ENCODE assay signal across 8 cellular contexts in the genomic region with DNA sequence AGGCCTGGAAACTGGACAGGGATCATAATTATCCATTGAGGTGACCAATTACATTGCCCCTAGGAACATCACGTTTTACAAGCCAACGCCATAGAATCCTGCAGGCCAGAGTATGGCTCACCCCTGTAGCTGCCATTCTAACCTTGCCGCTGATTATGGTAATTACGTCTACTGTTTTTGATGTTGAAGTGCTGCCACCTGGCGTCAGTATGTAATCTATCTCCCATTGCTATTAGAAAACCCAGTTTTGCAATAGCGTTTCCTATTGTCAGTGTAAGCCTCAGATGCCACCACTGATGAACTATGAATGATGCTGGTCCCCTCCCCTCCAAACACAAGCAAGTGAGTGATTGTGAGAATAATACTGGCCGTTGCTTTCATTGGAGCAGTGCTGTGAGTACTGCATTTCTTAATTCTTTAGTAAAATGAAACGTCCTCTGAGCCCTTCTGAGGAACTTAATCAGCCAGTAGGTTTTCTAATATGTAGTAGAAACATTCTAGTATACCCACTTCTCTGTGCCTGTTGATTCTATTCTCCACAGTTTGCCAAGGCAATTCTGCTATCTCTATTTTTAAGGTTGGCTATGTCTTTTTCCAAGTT.
A peak's percentile ranks its signal among the peaks of the same experiment; 100 is the strongest.
DNase-seq lines count a peak whose midpoint lies in the region; ATAC-seq and TF ChIP-seq lines count a peak whose summit lies in the region.

No MANE protein-coding gene starts in this region.

- no peak overlapping the region for H3K27ac ChIP-seq in CD4-positive, alpha-beta memory T cell (ENCODE audit: low read depth, low read length)
- H3K27ac ChIP-seq in VCaP (no peak overlapping the region), esophagus squamous epithelium (no peak overlapping the region), aorta (ENCODE audit: low read depth in 1 of 2, low read length in 2 of 2) (no peak overlapping the region)

- no peaks in the 10 kb centered on the region for H3K4me1 ChIP-seq in CD4-positive, alpha-beta memory T cell (ENCODE audit: insufficient read depth, low read length)
- H3K4me1 ChIP-seq in esophagus squamous epithelium (no peaks in the 10 kb centered on the region), aorta (ENCODE audit: control insufficient read depth in 1 of 2, insufficient read depth in 2 of 2, low read length in 2 of 2) (peaks cover 0 to 1% of the 10 kb centered on the region in 2 donors)

- H3K9me3 ChIP-seq in CD4-positive, alpha-beta memory T cell (ENCODE audit: control insufficient read depth in 1 of 2, low read length in 2 of 2): no peaks in the 10 kb centered on the region
- no peaks in the 10 kb centered on the region for H3K9me3 ChIP-seq in esophagus squamous epithelium
- H3K9me3 ChIP-seq in aorta (ENCODE audit: control insufficient read depth, low read length): no peaks in the 10 kb centered on the region

- DNase-seq in CD4-positive, alpha-beta memory T cell: peak in 4 of 5 donors; percentile 29 to 36 (median 34)
- DNase-seq in NCI-H2081 (lab: John Stamatoyannopoulos, UW): peak; percentile 46 to 73
- DNase-seq in esophagus squamous epithelium (lab: John Stamatoyannopoulos, UW): no peak
- DNase-seq in aorta: peak in 1 of 2 donors; percentile 46

- H3K27me3 ChIP-seq in CD4-positive, alpha-beta memory T cell (ENCODE audit: insufficient read depth, low read length): peaks cover 5% of the 10 kb centered on the region
- peaks cover 0 to 8% (median 0%) of the 10 kb centered on the region in 4 donors for H3K27me3 ChIP-seq in esophagus squamous epithelium
- H3K27me3 ChIP-seq in aorta (ENCODE audit: control insufficient read depth in 1 of 2, insufficient read depth in 2 of 2, low read length in 1 of 2): no peaks in the 10 kb centered on the region

- WGBS in esophagus squamous epithelium, 2 donors: 15 to 17% methylated on average over 8 of the region's 8 CpGs
- WGBS in aorta, 2 donors: 10 to 11% methylated on average over 8 of the region's 8 CpGs

- intact Hi-C loops in CD4-positive, alpha-beta memory T cell (cut with micrococcal nuclease): loop anchor here (1.0 kb wide), 1 partner anchor 362 kb away; no protein-coding TSS in a partner anchor
- intact Hi-C loops in esophagus squamous epithelium (cut with DNase I): loop anchor here (10.0 kb wide), 1 partner anchor 681 kb away; no protein-coding TSS in a partner anchor
- intact Hi-C loops in aorta (cut with DNase I): loop anchor here (10.0 kb wide), 1 partner anchor 681 kb away; no protein-coding TSS in a partner anchor

- H3K27ac Mint-ChIP-seq in CD4-positive, alpha-beta memory T cell: no peak overlapping the region
- H3K27ac Mint-ChIP-seq in nephron: no peak overlapping the region

- no peak for TF ChIP-seq POLR2A in esophagus squamous epithelium (IDR thresholded peaks at IDR 0.05)

- CTCF ChIA-PET in CD4-positive, alpha-beta memory T cell (lab: Charles Lee; ENCODE audit: partially characterized antibody): interaction anchor here (0.8 to 2.1 kb wide), 8 partner anchors 8 to 847 kb away, joined by 3 to 11 read pairs (median 4); no protein-coding TSS in a partner anchor

- H3K36me3 ChIP-seq in CD4-positive, alpha-beta memory T cell (ENCODE audit: insufficient read depth, low read length): no peaks in the 10 kb centered on the region
- H3K36me3 ChIP-seq in esophagus squamous epithelium (no peaks in the 10 kb centered on the region), aorta (ENCODE audit: control insufficient read depth in 1 of 2, insufficient read depth in 2 of 2, low read length in 1 of 2) (no peaks in the 10 kb centered on the region)

- H3K27me3 Mint-ChIP-seq in CD4-positive, alpha-beta memory T cell: peaks cover 8 to 15% of the 10 kb centered on the region in 2 donors
- no peaks in the 10 kb centered on the region for H3K27me3 Mint-ChIP-seq in nephron (ENCODE audit: low read depth)

- no peak overlapping the region for H3K4me3 ChIP-seq in CD4-positive, alpha-beta memory T cell (ENCODE audit: low read length in 2 of 2)
- H3K4me3 ChIP-seq in esophagus squamous epithelium (no peak overlapping the region), aorta (ENCODE audit: low read length in 2 of 2) (no peak overlapping the region)

- peaks cover 0 to 4% (median 3%) of the 10 kb centered on the region in 4 donors for H3K4me1 Mint-ChIP-seq in CD4-positive, alpha-beta memory T cell
- no peaks in the 10 kb centered on the region for H3K4me1 Mint-ChIP-seq in nephron

- ATAC-seq in GM18870 (IDR thresholded peaks at IDR 0.05; ENCODE audit: unreplicated experiment): peak; percentile 89
- peak; percentile 79 for ATAC-seq in HG03045 (IDR thresholded peaks at IDR 0.05; ENCODE audit: unreplicated experiment)
- peak; percentile 43 for ATAC-seq in aorta (ENCODE audit: low FRiP score)

- peak; percentile 76 for TF ChIP-seq CTCF in VCaP (conservative IDR thresholded peaks at IDR 0.05)
- peak; percentile 30 to 62 (median 42) for TF ChIP-seq CTCF in esophagus squamous epithelium (IDR thresholded peaks at IDR 0.05)
- peak; percentile 58 to 68 (median 68) for TF ChIP-seq CTCF in nephron (IDR thresholded peaks at IDR 0.05; ENCODE audit: unreplicated experiment in 3 of 3)

- no peaks in the 10 kb centered on the region for H3K36me3 Mint-ChIP-seq in CD4-positive, alpha-beta memory T cell
- H3K36me3 Mint-ChIP-seq in nephron (ENCODE audit: low read depth): no peaks in the 10 kb centered on the region

- no peak overlapping the region for H3K4me3 Mint-ChIP-seq in CD4-positive, alpha-beta memory T cell
- no peak overlapping the region for H3K4me3 Mint-ChIP-seq in nephron

- no peaks in the 10 kb centered on the region for H3K9me3 Mint-ChIP-seq in CD4-positive, alpha-beta memory T cell
- H3K9me3 Mint-ChIP-seq in nephron: no peaks in the 10 kb centered on the region

- POLR2A ChIA-PET in CD4-positive, alpha-beta memory T cell (lab: Charles Lee; ENCODE audit: partially characterized antibody): no interaction called here
